In genomic region chr11:39412117-39412516, GRCh38 we compare ENCODE assay signal across 21 cellular contexts.
"Had no signal": no experiment of that assay in that cellular context is flagged by ENCODE, and none has a peak within 500 bp of the region (broad histone marks: within the 10 kb centered on the region; RNA-seq: fewer than 3 reads in every experiment).

No MANE protein-coding gene starts in this region.

- DNase-seq: effector CD8-positive, alpha-beta T cell; effector memory CD8-positive, alpha-beta T cell; endodermal cell; erythroblast; esophagus squamous epithelium; foreskin fibroblast; foreskin melanocyte; gastrocnemius medialis; heart left ventricle; hypothalamus; immature natural killer cell; left cardiac atrium; left lung; left ventricle myocardium superior; lower lobe of right lung; mesenchymal stem cell had no signal

- ATAC-seq: effector memory CD8-positive, alpha-beta T cell; esophagus mucosa; gastrocnemius medialis; heart left ventricle; left cardiac atrium; left lung; left ventricle myocardium superior; lower lobe of right lung had no signal

- FAIRE-seq: colon, endometrium, islet of Langerhans, keratinocyte had no signal
